Comparison of ENCODE assay signal across 9 cellular contexts in genomic region chr19:3398114-3398899, GRCh38. TPM values are rescaled to one million over a fixed set of nuclear protein-coding genes. Genes with fewer than 3 reads are reported as not detected.
DNase-seq lines count a peak whose midpoint lies in the region; ATAC-seq and TF ChIP-seq lines count a peak whose summit lies in the region.
"Had no signal": no experiment of that assay in that cellular context is flagged by ENCODE, and none has a peak within 500 bp of the region (broad histone marks: within the 10 kb centered on the region; RNA-seq: fewer than 3 reads in every experiment).

No MANE protein-coding gene starts in this region.

- H3K9me3 ChIP-seq in adipocyte (ENCODE audit: control insufficient read depth, low read length) (no peaks in the 10 kb centered on the region), thoracic aorta (no peaks in the 10 kb centered on the region)

- no peak for TF ChIP-seq CTCF in thoracic aorta (IDR thresholded peaks at IDR 0.05)

- peak overlapping the region; percentile 25 for H3K4me3 ChIP-seq in adipocyte (ENCODE audit: low read length)
- H3K4me3 ChIP-seq in thoracic aorta = peak overlapping the region; percentile 53

- ATAC-seq in Right ventricle myocardium inferior (peak; percentile 81), thoracic aorta (ENCODE audit: insufficient number of reproducible peaks, low FRiP score, low read depth) (no peak), GM18517 (IDR thresholded peaks at IDR 0.05; ENCODE audit: unreplicated experiment) (no peak)

- H3K36me3 ChIP-seq in adipocyte (ENCODE audit: control insufficient read depth, insufficient read depth, low read length, severe bottlenecking) = peaks cover 21% of the 10 kb centered on the region
- H3K36me3 ChIP-seq in thoracic aorta = no peaks in the 10 kb centered on the region

- peak overlapping the region; percentile 60 for H3K9ac ChIP-seq in adipocyte (ENCODE audit: low read length)

- H3K27ac ChIP-seq in thoracic aorta = peak overlapping the region; percentile 60 to 99

- intact Hi-C loops in Right ventricle myocardium inferior (cut with DNase I) = no loop called here

- H3K4me1 ChIP-seq in adipocyte (ENCODE audit: control insufficient read depth, insufficient read depth, low read length) = peaks cover 31% of the 10 kb centered on the region
- peaks cover 22 to 57% of the 10 kb centered on the region in 2 donors for H3K4me1 ChIP-seq in thoracic aorta (ENCODE audit: control insufficient read depth in 1 of 2, low read depth in 2 of 2)

- H3K27me3 ChIP-seq in adipocyte (replicated peaks; ENCODE audit: control insufficient read depth, insufficient read depth, low read length) (no peaks in the 10 kb centered on the region), thoracic aorta (replicated peaks; ENCODE audit: insufficient read depth) (no peaks in the 10 kb centered on the region)

- DNase-seq in adipocyte (ENCODE audit: low read depth) = no peak
- DNase-seq in Right ventricle myocardium inferior (ENCODE audit: missing footprints) = peak; percentile 91
- DNase-seq in mucosa of gallbladder (ENCODE audit: low spot score) = peak; percentile 71
- no peak for DNase-seq in thoracic aorta (ENCODE audit: low spot score)
- DNase-seq in stimulated activated CD4-positive, alpha-beta T cell treated with anti-CD3 and anti-CD28 coated beads, Interleukin-4, amount 100 ng/mL, for 1 hour = no peak
- no peak for DNase-seq in NCI-H1436 treated with DMSO at 0.1 percent for 48 hours (lab: John Stamatoyannopoulos, UW)
- no peak for DNase-seq in HT-29 (ENCODE audit: low spot score)
- DNase-seq: NCI-H2029 treated with DMSO at 0.1 percent for 48 hours had no signal

RNA-seq across cellular contexts. Expression of gene NFIC, which starts 31.9 kb away (rescaled TPM):
- total RNA-seq in Right ventricle myocardium inferior (164 TPM), mucosa of gallbladder (254 TPM), thoracic aorta (100 to 1,000 TPM; 178 to 203 TPM)
- 23.1 and 34.2 TPM in 2 replicates for total RNA-seq in HT-29 (2014; rRNA removed; shearing (Covaris generic))

Comparison
In these comparisons a context has a peak if more than half of its experiments do, and no peak if none do; other contexts are left out.
1. DNase-seq: peak in Right ventricle myocardium inferior (single experiment) and mucosa of gallbladder (single experiment); none in adipocyte (single experiment), thoracic aorta (single experiment), stimulated activated CD4-positive, alpha-beta T cell treated with anti-CD3 and anti-CD28 coated beads, Interleukin-4, amount 100 ng/mL, for 1 hour (single experiment), NCI-H1436 treated with DMSO at 0.1 percent for 48 hours (single experiment) and HT-29 (single experiment).